1 cellular context compared by ENCODE assay signal in genomic region chr6:37257634-37258404, GRCh38.
TF ChIP-seq lines count a peak whose summit lies in the region.

A gene with protein sequence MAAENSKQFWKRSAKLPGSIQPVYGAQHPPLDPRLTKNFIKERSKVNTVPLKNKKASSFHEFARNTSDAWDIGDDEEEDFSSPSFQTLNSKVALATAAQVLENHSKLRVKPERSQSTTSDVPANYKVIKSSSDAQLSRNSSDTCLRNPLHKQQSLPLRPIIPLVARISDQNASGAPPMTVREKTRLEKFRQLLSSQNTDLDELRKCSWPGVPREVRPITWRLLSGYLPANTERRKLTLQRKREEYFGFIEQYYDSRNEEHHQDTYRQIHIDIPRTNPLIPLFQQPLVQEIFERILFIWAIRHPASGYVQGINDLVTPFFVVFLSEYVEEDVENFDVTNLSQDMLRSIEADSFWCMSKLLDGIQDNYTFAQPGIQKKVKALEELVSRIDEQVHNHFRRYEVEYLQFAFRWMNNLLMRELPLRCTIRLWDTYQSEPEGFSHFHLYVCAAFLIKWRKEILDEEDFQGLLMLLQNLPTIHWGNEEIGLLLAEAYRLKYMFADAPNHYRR (plus strand): TSS chr6:37257772. CDS start chr6:37257918, 146 bp downstream.
TSS of gene TMEM217 (minus strand) at chr6:37258144. CDS start at chr6:37219030, 39,114 bp downstream.

TF ChIP-seq in HepG2, 621 proteins besides CTCF, POLR2A, EP300 and RAD21 (continued from another document and continues in another):
- no peak for TF ChIP-seq CEBPB (IDR thresholded peaks at IDR 0.05; ENCODE audit: borderline replicate concordance, low read depth, low read length)
- TF ChIP-seq ZBTB20 (CRISPR knock-in tag; IDR thresholded peaks at IDR 0.05; ENCODE audit: borderline replicate concordance, low read depth) = peak; percentile 74; the same call in 1 of the 2 replicates
- TF ChIP-seq ARNTL (CRISPR knock-in tag; IDR thresholded peaks at IDR 0.05) = peak; percentile 42; the same call in 1 of the 2 replicates
- TF ChIP-seq, protein P1, sequence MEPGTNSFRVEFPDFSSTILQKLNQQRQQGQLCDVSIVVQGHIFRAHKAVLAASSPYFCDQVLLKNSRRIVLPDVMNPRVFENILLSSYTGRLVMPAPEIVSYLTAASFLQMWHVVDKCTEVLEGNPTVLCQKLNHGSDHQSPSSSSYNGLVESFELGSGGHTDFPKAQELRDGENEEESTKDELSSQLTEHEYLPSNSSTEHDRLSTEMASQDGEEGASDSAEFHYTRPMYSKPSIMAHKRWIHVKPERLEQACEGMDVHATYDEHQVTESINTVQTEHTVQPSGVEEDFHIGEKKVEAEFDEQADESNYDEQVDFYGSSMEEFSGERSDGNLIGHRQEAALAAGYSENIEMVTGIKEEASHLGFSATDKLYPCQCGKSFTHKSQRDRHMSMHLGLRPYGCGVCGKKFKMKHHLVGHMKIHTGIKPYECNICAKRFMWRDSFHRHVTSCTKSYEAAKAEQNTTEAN (CRISPR knock-in tag; conservative IDR thresholded peaks at IDR 0.05) = no peak
- peak; percentile 69; the same call in 1 of the 2 replicates for TF ChIP-seq MXD4 (CRISPR knock-in tag; IDR thresholded peaks at IDR 0.05)
- no peak for TF ChIP-seq HMGA1 (CRISPR knock-in tag; conservative IDR thresholded peaks at IDR 0.05)
- TF ChIP-seq ZBTB21 (CRISPR knock-in tag; IDR thresholded peaks at IDR 0.05) = no peak
- peak; percentile 63; the same call in 1 of the 2 replicates for TF ChIP-seq GFI1 (CRISPR knock-in tag; IDR thresholded peaks at IDR 0.05; ENCODE audit: borderline replicate concordance)
- TF ChIP-seq FOXK1 (CRISPR knock-in tag; IDR thresholded peaks at IDR 0.05; ENCODE audit: borderline replicate concordance, low read depth) = peak; percentile 67; the same call in 1 of the 2 replicates
- TF ChIP-seq U2AF1 (optimal IDR thresholded peaks at IDR 0.05; ENCODE audit: low read depth, low read length) = no peak
- 0 out of 2 replicates have a peak, but pooled peaks have one; percentile 13 for TF ChIP-seq FOXO1 (CRISPR knock-in tag; IDR thresholded peaks at IDR 0.05)
- TF ChIP-seq, protein P2, sequence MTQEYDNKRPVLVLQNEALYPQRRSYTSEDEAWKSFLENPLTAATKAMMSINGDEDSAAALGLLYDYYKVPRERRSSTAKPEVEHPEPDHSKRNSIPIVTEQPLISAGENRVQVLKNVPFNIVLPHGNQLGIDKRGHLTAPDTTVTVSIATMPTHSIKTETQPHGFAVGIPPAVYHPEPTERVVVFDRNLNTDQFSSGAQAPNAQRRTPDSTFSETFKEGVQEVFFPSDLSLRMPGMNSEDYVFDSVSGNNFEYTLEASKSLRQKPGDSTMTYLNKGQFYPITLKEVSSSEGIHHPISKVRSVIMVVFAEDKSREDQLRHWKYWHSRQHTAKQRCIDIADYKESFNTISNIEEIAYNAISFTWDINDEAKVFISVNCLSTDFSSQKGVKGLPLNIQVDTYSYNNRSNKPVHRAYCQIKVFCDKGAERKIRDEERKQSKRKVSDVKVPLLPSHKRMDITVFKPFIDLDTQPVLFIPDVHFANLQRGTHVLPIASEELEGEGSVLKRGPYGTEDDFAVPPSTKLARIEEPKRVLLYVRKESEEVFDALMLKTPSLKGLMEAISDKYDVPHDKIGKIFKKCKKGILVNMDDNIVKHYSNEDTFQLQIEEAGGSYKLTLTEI (CRISPR knock-in tag; conservative IDR thresholded peaks at IDR 0.05) = no peak
- peak; percentile 43 for TF ChIP-seq TEAD3 (CRISPR knock-in tag; optimal IDR thresholded peaks at IDR 0.05; ENCODE audit: borderline replicate concordance)
- no peak for TF ChIP-seq MEIS2 (CRISPR knock-in tag; IDR thresholded peaks at IDR 0.05)
- no peak for TF ChIP-seq SUZ12 (IDR thresholded peaks at IDR 0.05; ENCODE audit: low read depth, low read length)
- peak; percentile 29; the same call in 1 of the 2 replicates for TF ChIP-seq SOX5 (CRISPR knock-in tag; IDR thresholded peaks at IDR 0.05; ENCODE audit: borderline replicate concordance)
- peak; percentile 95 for TF ChIP-seq BORCS8-MEF2B (CRISPR knock-in tag; IDR thresholded peaks at IDR 0.05)
- TF ChIP-seq JUN (CRISPR knock-in tag; IDR thresholded peaks at IDR 0.05) = peak; percentile 31; the same call in 1 of the 2 replicates
- no peak for TF ChIP-seq ZNF263 (CRISPR knock-in tag; IDR thresholded peaks at IDR 0.05)
- TF ChIP-seq SP1 (IDR thresholded peaks at IDR 0.05) = no peak
- peak; percentile 86 for TF ChIP-seq SP1 (CRISPR knock-in tag; IDR thresholded peaks at IDR 0.05)
- no peak for TF ChIP-seq RBAK (CRISPR knock-in tag; IDR thresholded peaks at IDR 0.05)
- TF ChIP-seq JDP2 (CRISPR knock-in tag; IDR thresholded peaks at IDR 0.05; ENCODE audit: borderline replicate concordance) = no peak
- 0 out of 2 replicates have a peak, but pooled peaks have one; percentile 52 for TF ChIP-seq PRMT3 (CRISPR knock-in tag; IDR thresholded peaks at IDR 0.05; ENCODE audit: borderline replicate concordance, low read depth)
- peak; percentile 90 for TF ChIP-seq JARID2 (CRISPR knock-in tag; IDR thresholded peaks at IDR 0.05; ENCODE audit: insufficient replicate concordance)
- 0 out of 2 replicates have a peak, but pooled peaks have one; percentile 64 for TF ChIP-seq ZNF253 (CRISPR knock-in tag; IDR thresholded peaks at IDR 0.05; ENCODE audit: borderline replicate concordance)
- TF ChIP-seq KDM3A (CRISPR knock-in tag; IDR thresholded peaks at IDR 0.05; ENCODE audit: low read depth) = peak; percentile 94; the same call in 1 of the 2 replicates
- peak; percentile 50; the same call in 1 of the 2 replicates for TF ChIP-seq STAT5B (CRISPR knock-in tag; IDR thresholded peaks at IDR 0.05)
- TF ChIP-seq RXRA (CRISPR knock-in tag; IDR thresholded peaks at IDR 0.05) = peak; percentile 81
- peak; percentile 73; the same call in 1 of the 2 replicates for TF ChIP-seq ZBTB25 (CRISPR knock-in tag; IDR thresholded peaks at IDR 0.05)
- TF ChIP-seq EHMT2 (IDR thresholded peaks at IDR 0.05; ENCODE audit: borderline replicate concordance, low read depth, low read length) = no peak; the same call in 1 of the 2 replicates
- no peak for TF ChIP-seq ZNF737 (CRISPR knock-in tag; IDR thresholded peaks at IDR 0.05; ENCODE audit: borderline replicate concordance)
- TF ChIP-seq ZBTB2 (CRISPR knock-in tag; IDR thresholded peaks at IDR 0.05; ENCODE audit: low read depth) = no peak
- TF ChIP-seq NFIB (CRISPR knock-in tag; IDR thresholded peaks at IDR 0.05; ENCODE audit: borderline replicate concordance) = no peak
- peak; percentile 76; the same call in 1 of the 2 replicates for TF ChIP-seq RFXANK (CRISPR knock-in tag; IDR thresholded peaks at IDR 0.05)
- TF ChIP-seq MYPOP (CRISPR knock-in tag; IDR thresholded peaks at IDR 0.05) = peak; percentile 88
- TF ChIP-seq ZNF703 (CRISPR knock-in tag; IDR thresholded peaks at IDR 0.05; ENCODE audit: borderline replicate concordance) = no peak
- 0 out of 2 replicates have a peak, but pooled peaks have one; percentile 34 for TF ChIP-seq ZNF543 (CRISPR knock-in tag; IDR thresholded peaks at IDR 0.05)
- peak; percentile 95 for TF ChIP-seq BRD4 (CRISPR knock-in tag; IDR thresholded peaks at IDR 0.05)
- TF ChIP-seq, protein P3, sequence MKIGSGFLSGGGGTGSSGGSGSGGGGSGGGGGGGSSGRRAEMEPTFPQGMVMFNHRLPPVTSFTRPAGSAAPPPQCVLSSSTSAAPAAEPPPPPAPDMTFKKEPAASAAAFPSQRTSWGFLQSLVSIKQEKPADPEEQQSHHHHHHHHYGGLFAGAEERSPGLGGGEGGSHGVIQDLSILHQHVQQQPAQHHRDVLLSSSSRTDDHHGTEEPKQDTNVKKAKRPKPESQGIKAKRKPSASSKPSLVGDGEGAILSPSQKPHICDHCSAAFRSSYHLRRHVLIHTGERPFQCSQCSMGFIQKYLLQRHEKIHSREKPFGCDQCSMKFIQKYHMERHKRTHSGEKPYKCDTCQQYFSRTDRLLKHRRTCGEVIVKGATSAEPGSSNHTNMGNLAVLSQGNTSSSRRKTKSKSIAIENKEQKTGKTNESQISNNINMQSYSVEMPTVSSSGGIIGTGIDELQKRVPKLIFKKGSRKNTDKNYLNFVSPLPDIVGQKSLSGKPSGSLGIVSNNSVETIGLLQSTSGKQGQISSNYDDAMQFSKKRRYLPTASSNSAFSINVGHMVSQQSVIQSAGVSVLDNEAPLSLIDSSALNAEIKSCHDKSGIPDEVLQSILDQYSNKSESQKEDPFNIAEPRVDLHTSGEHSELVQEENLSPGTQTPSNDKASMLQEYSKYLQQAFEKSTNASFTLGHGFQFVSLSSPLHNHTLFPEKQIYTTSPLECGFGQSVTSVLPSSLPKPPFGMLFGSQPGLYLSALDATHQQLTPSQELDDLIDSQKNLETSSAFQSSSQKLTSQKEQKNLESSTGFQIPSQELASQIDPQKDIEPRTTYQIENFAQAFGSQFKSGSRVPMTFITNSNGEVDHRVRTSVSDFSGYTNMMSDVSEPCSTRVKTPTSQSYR (CRISPR knock-in tag; IDR thresholded peaks at IDR 0.05; ENCODE audit: borderline replicate concordance) = peak; percentile 86
- TF ChIP-seq ELF3 (CRISPR knock-in tag; IDR thresholded peaks at IDR 0.05) = peak; percentile 34
- TF ChIP-seq HNRNPUL1 (IDR thresholded peaks at IDR 0.05; ENCODE audit: low read depth, low read length) = no peak
- TF ChIP-seq ZNF234 (CRISPR knock-in tag; conservative IDR thresholded peaks at IDR 0.05) = no peak
- TF ChIP-seq ZNF232 (CRISPR knock-in tag; IDR thresholded peaks at IDR 0.05; ENCODE audit: borderline replicate concordance) = no peak; the same call in 1 of the 2 replicates
- TF ChIP-seq CENPT (CRISPR knock-in tag; IDR thresholded peaks at IDR 0.05; ENCODE audit: low read depth) = no peak; the same call in 1 of the 2 replicates
- TF ChIP-seq HNRNPH1 (optimal IDR thresholded peaks at IDR 0.05; ENCODE audit: low read depth, low read length) = peak; percentile 37
- TF ChIP-seq ZNF562 (CRISPR knock-in tag; IDR thresholded peaks at IDR 0.05; ENCODE audit: borderline replicate concordance) = no peak
- peak; percentile 92 for TF ChIP-seq HIVEP1 (CRISPR knock-in tag; IDR thresholded peaks at IDR 0.05)
- peak; percentile 70; the same call in 1 of the 2 replicates for TF ChIP-seq ZNF773 (CRISPR knock-in tag; IDR thresholded peaks at IDR 0.05; ENCODE audit: borderline replicate concordance)
- peak; percentile 89; the same call in 1 of the 2 replicates for TF ChIP-seq AKAP8 (CRISPR knock-in tag; IDR thresholded peaks at IDR 0.05)
- no peak for TF ChIP-seq ZNF33A (CRISPR knock-in tag; IDR thresholded peaks at IDR 0.05; ENCODE audit: borderline replicate concordance)
- peak in 1 of 2 experiments; percentile 32; a peak in 1 of 4 replicates for TF ChIP-seq NR2F1 (CRISPR knock-in tag; IDR thresholded peaks at IDR 0.05)
- no peak for TF ChIP-seq PCBP2 (optimal IDR thresholded peaks at IDR 0.05; ENCODE audit: low read depth, low read length, poor library complexity, severe bottlenecking)
- no peak for TF ChIP-seq ZNF766 (CRISPR knock-in tag; IDR thresholded peaks at IDR 0.05; ENCODE audit: borderline replicate concordance)
- TF ChIP-seq ZNF567 (CRISPR knock-in tag; IDR thresholded peaks at IDR 0.05; ENCODE audit: borderline replicate concordance) = peak; percentile 96; the same call in 1 of the 2 replicates
- peak; percentile 75; the same call in 1 of the 2 replicates for TF ChIP-seq CBFB (CRISPR knock-in tag; IDR thresholded peaks at IDR 0.05)
- peak; percentile 92 for TF ChIP-seq SP4 (CRISPR knock-in tag; IDR thresholded peaks at IDR 0.05)
- TF ChIP-seq DRAP1 (CRISPR knock-in tag; IDR thresholded peaks at IDR 0.05) = peak; percentile 86; the same call in 1 of the 2 replicates
- TF ChIP-seq, protein P4, sequence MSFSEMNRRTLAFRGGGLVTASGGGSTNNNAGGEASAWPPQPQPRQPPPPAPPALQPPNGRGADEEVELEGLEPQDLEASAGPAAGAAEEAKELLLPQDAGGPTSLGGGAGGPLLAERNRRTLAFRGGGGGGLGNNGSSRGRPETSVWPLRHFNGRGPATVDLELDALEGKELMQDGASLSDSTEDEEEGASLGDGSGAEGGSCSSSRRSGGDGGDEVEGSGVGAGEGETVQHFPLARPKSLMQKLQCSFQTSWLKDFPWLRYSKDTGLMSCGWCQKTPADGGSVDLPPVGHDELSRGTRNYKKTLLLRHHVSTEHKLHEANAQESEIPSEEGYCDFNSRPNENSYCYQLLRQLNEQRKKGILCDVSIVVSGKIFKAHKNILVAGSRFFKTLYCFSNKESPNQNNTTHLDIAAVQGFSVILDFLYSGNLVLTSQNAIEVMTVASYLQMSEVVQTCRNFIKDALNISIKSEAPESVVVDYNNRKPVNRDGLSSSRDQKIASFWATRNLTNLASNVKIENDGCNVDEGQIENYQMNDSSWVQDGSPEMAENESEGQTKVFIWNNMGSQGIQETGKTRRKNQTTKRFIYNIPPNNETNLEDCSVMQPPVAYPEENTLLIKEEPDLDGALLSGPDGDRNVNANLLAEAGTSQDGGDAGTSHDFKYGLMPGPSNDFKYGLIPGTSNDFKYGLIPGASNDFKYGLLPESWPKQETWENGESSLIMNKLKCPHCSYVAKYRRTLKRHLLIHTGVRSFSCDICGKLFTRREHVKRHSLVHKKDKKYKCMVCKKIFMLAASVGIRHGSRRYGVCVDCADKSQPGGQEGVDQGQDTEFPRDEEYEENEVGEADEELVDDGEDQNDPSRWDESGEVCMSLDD (CRISPR knock-in tag; IDR thresholded peaks at IDR 0.05; ENCODE audit: borderline replicate concordance) = no peak
